Comparison of ENCODE assay signal across 12 cellular contexts in genomic region chr11:12216542-12217422, GRCh38.
DNase-seq lines count a peak whose midpoint lies in the region; ATAC-seq and TF ChIP-seq lines count a peak whose summit lies in the region.
"Had no signal": no experiment of that assay in that cellular context is flagged by ENCODE, and none has a peak within 500 bp of the region (broad histone marks: within the 10 kb centered on the region; RNA-seq: fewer than 3 reads in every experiment).

No MANE protein-coding gene starts in this region.

- peaks cover 60% of the 10 kb centered on the region for H3K4me1 Mint-ChIP-seq in stimulated activated naive CD8-positive, alpha-beta T cell treated with anti-CD3 and anti-CD28 coated beads, Interleukin-15, amount 100 ng/mL, for 72 hours

- H3K27me3 Mint-ChIP-seq in stimulated activated naive CD8-positive, alpha-beta T cell treated with anti-CD3 and anti-CD28 coated beads, Interleukin-15, amount 100 ng/mL, for 72 hours = no peaks in the 10 kb centered on the region

- no peak overlapping the region for H3K4me3 ChIP-seq in esophagus muscularis mucosa
- no peak overlapping the region for H3K4me3 ChIP-seq in sigmoid colon

- TF ChIP-seq CTCF in esophagus muscularis mucosa (IDR thresholded peaks at IDR 0.05) (no peak), sigmoid colon (IDR thresholded peaks at IDR 0.05) (no peak)

- 46% methylated on average over 7 of the region's 12 CpGs for WGBS in esophagus muscularis mucosa
- 39 to 44% methylated on average over 12 of the region's 12 CpGs for WGBS in sigmoid colon, 2 donors

- H3K4me3 Mint-ChIP-seq in stimulated activated naive CD8-positive, alpha-beta T cell treated with anti-CD3 and anti-CD28 coated beads, Interleukin-15, amount 100 ng/mL, for 72 hours = no peak overlapping the region
- H3K4me3 Mint-ChIP-seq: activated B cell treated with CpG ODN at 0.5 μM for 24 hours, endodermal cell, nephron had no signal

- peak; percentile 62 for ATAC-seq in SK-N-SH treated with all-trans-retinoic acid at 6 μM for 48 hours
- no peak for ATAC-seq in stimulated activated naive CD8-positive, alpha-beta T cell treated with anti-CD3 and anti-CD28 coated beads, Interleukin-15, amount 100 ng/mL, for 72 hours
- no peak for ATAC-seq in HG03520 (IDR thresholded peaks at IDR 0.05; ENCODE audit: unreplicated experiment)

- H3K36me3 ChIP-seq in esophagus muscularis mucosa = peaks cover 0 to 63% (median 42%) of the 10 kb centered on the region in 4 donors
- peaks cover 0 to 24% (median 7%) of the 10 kb centered on the region in 4 donors for H3K36me3 ChIP-seq in sigmoid colon

- peak overlapping the region in 1 of 2 donors; percentile 19 for H3K27ac Mint-ChIP-seq in stimulated activated naive CD8-positive, alpha-beta T cell treated with anti-CD3 and anti-CD28 coated beads, Interleukin-15, amount 100 ng/mL, for 72 hours
- H3K27ac Mint-ChIP-seq: activated B cell treated with CpG ODN at 0.5 μM for 24 hours, endodermal cell, nephron had no signal

- H3K4me1 ChIP-seq in esophagus muscularis mucosa = peaks cover 38 to 78% (median 72%) of the 10 kb centered on the region in 4 donors
- H3K4me1 ChIP-seq in sigmoid colon = peaks cover 0 to 87% (median 80%) of the 10 kb centered on the region in 4 donors

- H3K27ac ChIP-seq in esophagus muscularis mucosa (replicated peaks in 1 of 4) (peak overlapping the region; percentile 55 to 83 (median 74)), sigmoid colon (peak overlapping the region; percentile 51 to 89 (median 73))

- H3K27me3 ChIP-seq in esophagus muscularis mucosa (no peaks in the 10 kb centered on the region), sigmoid colon (no peaks in the 10 kb centered on the region)

- no peaks in the 10 kb centered on the region for H3K9me3 ChIP-seq in esophagus muscularis mucosa
- H3K9me3 ChIP-seq in sigmoid colon = no peaks in the 10 kb centered on the region

- TF ChIP-seq POLR2A in esophagus muscularis mucosa (IDR thresholded peaks at IDR 0.05; ENCODE audit: low read depth) (no peak), sigmoid colon (IDR thresholded peaks at IDR 0.05) (no peak)

- TF ChIP-seq EP300 in esophagus muscularis mucosa (IDR thresholded peaks at IDR 0.05) (no peak), sigmoid colon (IDR thresholded peaks at IDR 0.05) (no peak)

- DNase-seq in DMS53 (lab: John Stamatoyannopoulos, UW) (peak; percentile 19), DMS53 treated with DMSO at 0.1 percent for 48 hours (lab: John Stamatoyannopoulos, UW; ENCODE audit: unreplicated experiment) (no peak), esophagus muscularis mucosa (ENCODE audit: extremely low spot score) (no peak), sigmoid colon (no peak)
- no peak for DNase-seq in stimulated activated naive CD8-positive, alpha-beta T cell treated with anti-CD3 and anti-CD28 coated beads, Interleukin-15, amount 100 ng/mL, for 72 hours
- DNase-seq in activated CD4-positive, alpha-beta T cell treated with anti-CD3 and anti-CD28 coated beads, Interleukin-2, amount 50 U/mL, for 48 hours = no peak
- DNase-seq: activated B cell treated with CpG ODN at 0.5 μM for 24 hours, endodermal cell, NCI-H1092 treated with DMSO at 0.1 percent for 48 hours had no signal

- no peaks in the 10 kb centered on the region for H3K9me3 Mint-ChIP-seq in stimulated activated naive CD8-positive, alpha-beta T cell treated with anti-CD3 and anti-CD28 coated beads, Interleukin-15, amount 100 ng/mL, for 72 hours
- H3K9me3 Mint-ChIP-seq: activated B cell treated with CpG ODN at 0.5 μM for 24 hours, endodermal cell, nephron had no signal

- intact Hi-C loops in esophagus muscularis mucosa (cut with DNase I) = no loop called here
- intact Hi-C loops in sigmoid colon (cut with DNase I) = no loop called here

TF ChIP-seq in SK-N-SH treated with all-trans-retinoic acid at 6 μM for 48 hours, 23 proteins besides CTCF, POLR2A, EP300 and RAD21:
- TF ChIP-seq ZNF8 (CRISPR knock-in tag; IDR thresholded peaks at IDR 0.05) = no peak
- TF ChIP-seq ZFP3 (CRISPR knock-in tag; IDR thresholded peaks at IDR 0.05) = peak; percentile 73; the same call in 1 of the 2 replicates
- no peak for TF ChIP-seq ZNF70 (CRISPR knock-in tag; IDR thresholded peaks at IDR 0.05)
- peak; percentile 57 for TF ChIP-seq ISL1 (CRISPR knock-in tag; IDR thresholded peaks at IDR 0.05)
- TF ChIP-seq CSDC2 (CRISPR knock-in tag; IDR thresholded peaks at IDR 0.05) = peak; percentile 65; the same call in 1 of the 2 replicates
- TF ChIP-seq TSHZ2 (CRISPR knock-in tag; IDR thresholded peaks at IDR 0.05) = peak; percentile 50; the same call in 1 of the 2 replicates
- peak; percentile 62; the same call in 1 of the 2 replicates for TF ChIP-seq SNAI2 (CRISPR knock-in tag; IDR thresholded peaks at IDR 0.05)
